ENCODE assay signal across 21 cellular contexts in genomic region chr3:198070871-198071270, GRCh38.
DNase-seq lines count a peak whose midpoint lies in the region; ATAC-seq, FAIRE-seq and TF ChIP-seq lines count a peak whose summit lies in the region.
"Had no signal": no experiment of that assay in that cellular context is flagged by ENCODE, and none has a peak within 500 bp of the region (broad histone marks: within the 10 kb centered on the region; RNA-seq: fewer than 3 reads in every experiment).

No MANE protein-coding gene starts in this region.

- H3K36me3 Mint-ChIP-seq in astrocyte (ENCODE audit: low read depth, unreplicated experiment), result no peaks in the 10 kb centered on the region
- no peaks in the 10 kb centered on the region for H3K36me3 Mint-ChIP-seq in immature natural killer cell

- H3K9ac ChIP-seq in HCT116 (ENCODE audit: low read length) (peak overlapping the region; percentile 53), astrocyte (ENCODE audit: low read length) (no peak overlapping the region), keratinocyte (ENCODE audit: control insufficient read depth, extremely low read depth, insufficient read depth, low read length) (no peak overlapping the region)
- H3K9ac ChIP-seq: GM23248, KMS-11 had no signal

- H3K4me1 ChIP-seq in HCT116 (ENCODE audit: control insufficient read depth in 1 of 2, insufficient read depth in 2 of 2, low read length in 2 of 2), result peaks cover 15 to 28% of the 10 kb centered on the region in 2 experiments
- peaks cover 5% of the 10 kb centered on the region for H3K4me1 ChIP-seq in astrocyte (ENCODE audit: insufficient read depth, low read length)
- H3K4me1 ChIP-seq in keratinocyte (ENCODE audit: control insufficient read depth, extremely low read depth, insufficient read depth, low read length), result peaks cover 8% of the 10 kb centered on the region
- H3K4me1 ChIP-seq: BE2C had no signal

- BruUV-seq in HCT116 (replicated peaks; lab: Mats Ljungman, UMichigan), result no TSS peak

- no peak overlapping the region for H2AFZ ChIP-seq in HCT116 (ENCODE audit: low read depth, low read length, poor library complexity, severe bottlenecking)
- no peak overlapping the region for H2AFZ ChIP-seq in astrocyte (ENCODE audit: low read depth, low read length)
- H2AFZ ChIP-seq in keratinocyte (ENCODE audit: control insufficient read depth, low read length), result no peak overlapping the region
- H2AFZ ChIP-seq: GM23248 had no signal

- POLR2A ChIA-PET in HCT116 (lab: Charles Lee), result interaction anchor here (1.5 to 1.6 kb wide), 2 partner anchors 18 to 21 kb away, joined by 3 read pairs; no protein-coding TSS in a partner anchor

- H3K27me3 ChIP-seq in HCT116 (ENCODE audit: insufficient read depth, low read length) (no peaks in the 10 kb centered on the region), astrocyte (ENCODE audit: insufficient read depth, low read length) (peaks cover 28% of the 10 kb centered on the region), keratinocyte (ENCODE audit: control insufficient read depth, extremely low read depth, insufficient read depth, low read length) (peaks cover 4% of the 10 kb centered on the region)

- TF ChIP-seq POLR2A in HCT116 (IDR thresholded peaks at IDR 0.05; ENCODE audit: borderline replicate concordance, extremely low read depth, insufficient read depth, insufficient read length), result no peak

- peak; percentile 62 for FAIRE-seq in astrocyte (lab: Jason Lieb, UNC)
- peak; percentile 69 for FAIRE-seq in keratinocyte (lab: Jason Lieb, UNC)
- FAIRE-seq: GM12891 had no signal

- H3K36me3 ChIP-seq in HCT116 (ENCODE audit: control insufficient read depth in 1 of 2, insufficient read depth in 2 of 2, low read length in 2 of 2) (no peaks in the 10 kb centered on the region), astrocyte (ENCODE audit: insufficient read depth, low read length) (no peaks in the 10 kb centered on the region), keratinocyte (ENCODE audit: control insufficient read depth in 2 of 2, extremely low read depth in 1 of 2, insufficient read depth in 2 of 2, low read length in 2 of 2) (no peaks in the 10 kb centered on the region)
- H3K36me3 ChIP-seq: BE2C had no signal

- no peaks in the 10 kb centered on the region for H3K9me2 ChIP-seq in HCT116 (ENCODE audit: insufficient read depth)

- no peak for TF ChIP-seq CTCF in HCT116 (IDR thresholded peaks at IDR 0.05 in 2 of 3, conservative IDR thresholded peaks at IDR 0.05 in 1 of 3; ENCODE audit: borderline replicate concordance in 1 of 3, insufficient read depth in 1 of 3, low read depth in 2 of 3, low read length in 2 of 3)
- no peak for TF ChIP-seq CTCF in LNCaP clone FGC (IDR thresholded peaks at IDR 0.05; ENCODE audit: control insufficient read depth, extremely low read depth, insufficient read depth)
- TF ChIP-seq CTCF in astrocyte (IDR thresholded peaks at IDR 0.05; ENCODE audit: insufficient read depth, low read depth, low read length), result no peak
- TF ChIP-seq CTCF in keratinocyte (optimal IDR thresholded peaks at IDR 0.05 in 1 of 3, IDR thresholded peaks at IDR 0.05 in 1 of 3, conservative IDR thresholded peaks at IDR 0.05 in 1 of 3; ENCODE audit: extremely low read depth in 1 of 3, insufficient read depth in 2 of 3, low read length in 3 of 3), result no peak

- peaks cover 6% of the 10 kb centered on the region for H3K27me3 Mint-ChIP-seq in astrocyte (ENCODE audit: low read depth, unreplicated experiment)
- H3K27me3 Mint-ChIP-seq in immature natural killer cell (ENCODE audit: low read depth in 3 of 3), result peaks cover 0 to 6% (median 1%) of the 10 kb centered on the region in 3 donors

- H3K9me1 ChIP-seq in keratinocyte (ENCODE audit: control insufficient read depth, extremely low read depth, insufficient read depth, low read length), result no peaks in the 10 kb centered on the region

- peak overlapping the region; percentile 58; the same call in 1 of the 2 replicates for H3K27ac ChIP-seq in HCT116 (ENCODE audit: low read depth, low read length)
- H3K27ac ChIP-seq in astrocyte (ENCODE audit: low read depth, low read length), result no peak overlapping the region
- H3K27ac ChIP-seq in keratinocyte (ENCODE audit: control insufficient read depth, insufficient read depth, low read length), result no peak overlapping the region
- H3K27ac ChIP-seq: KMS-11 had no signal

- DNase-seq in HCT116 (ENCODE audit: low read depth, low spot score), result no peak
- DNase-seq in LNCaP clone FGC (ENCODE audit: low read depth), result peak; percentile 75
- no peak for DNase-seq in astrocyte (ENCODE audit: low read depth)
- DNase-seq in keratinocyte (ENCODE audit: low read depth, low spot score), result no peak
- DNase-seq in NCI-H2196 treated with DMSO at 0.1 percent for 48 hours (lab: John Stamatoyannopoulos, UW; ENCODE audit: unreplicated experiment), result no peak
- DNase-seq in immature natural killer cell, result no peak
- DNase-seq: BE2C, DMS79 treated with DMSO at 0.1 percent for 48 hours, GM23248, H9, IMR-90, MV-4-11, NCI-H1105 treated with DMSO at 0.1 percent for 48 hours, NCI-H2029 treated with DMSO at 0.1 percent for 48 hours, NCI-H2171, NCI-H524 treated with DMSO at 0.1 percent for 48 hours, RPMI8226, SHP77 had no signal

- intact Hi-C loops in HCT116 (cut with micrococcal nuclease), result no loop called here

- no peak overlapping the region for H3K27ac Mint-ChIP-seq in astrocyte (ENCODE audit: unreplicated experiment)
- H3K27ac Mint-ChIP-seq in immature natural killer cell, result no peak overlapping the region
- H3K27ac Mint-ChIP-seq: H9 had no signal

- dilution Hi-C loops in keratinocyte (cut with MboI; ENCODE audit: extremely low pct_ligation_motif_present, low sequenced_read_pairs), result no loop called here

- peak overlapping the region; percentile 72 for H3K4me2 ChIP-seq in HCT116 (ENCODE audit: low read length)
- no peak overlapping the region for H3K4me2 ChIP-seq in astrocyte (ENCODE audit: low read length)
- H3K4me2 ChIP-seq in keratinocyte (ENCODE audit: control insufficient read depth, extremely low read depth, insufficient read depth, low read depth, low read length), result no peak overlapping the region
- H3K4me2 ChIP-seq: KMS-11 had no signal

- H3K4me3 Mint-ChIP-seq in astrocyte (ENCODE audit: unreplicated experiment), result no peak overlapping the region
- H3K4me3 Mint-ChIP-seq in immature natural killer cell, result no peak overlapping the region
- H3K4me3 Mint-ChIP-seq: H9 had no signal

- RAD21 ChIA-PET in HCT116 (lab: Charles Lee; ENCODE audit: low non-redundant PET in 1 of 2, low total read pairs in 2 of 2, uncharacterized antibody in 2 of 2, unreplicated experiment in 2 of 2), result no interaction called here

- H3K4me3 ChIP-seq in HCT116 (replicated peaks in 1 of 2; ENCODE audit: low read depth in 1 of 2, low read length in 2 of 2) (no peak overlapping the region), LNCaP clone FGC (ENCODE audit: low read depth, low read length) (no peak overlapping the region), astrocyte (ENCODE audit: insufficient read depth, low read depth, low read length) (no peak overlapping the region), keratinocyte (ENCODE audit: control insufficient read depth in 2 of 3, extremely low read depth in 1 of 3, insufficient read depth in 2 of 3, low read depth in 1 of 3, low read length in 3 of 3) (no peak overlapping the region)
- H3K4me3 ChIP-seq: GM23248 had no signal

- H3K9me3 Mint-ChIP-seq in astrocyte (ENCODE audit: unreplicated experiment), result no peaks in the 10 kb centered on the region
- H3K9me3 Mint-ChIP-seq in immature natural killer cell, result no peaks in the 10 kb centered on the region
- H3K9me3 Mint-ChIP-seq: H9 had no signal

- TF ChIP-seq RAD21 in HCT116 (IDR thresholded peaks at IDR 0.05; ENCODE audit: low read depth), result no peak

- H3K79me2 ChIP-seq in HCT116 (ENCODE audit: insufficient read depth, low read length), result no peaks in the 10 kb centered on the region
- H3K79me2 ChIP-seq in astrocyte (ENCODE audit: insufficient read depth, low read length), result no peaks in the 10 kb centered on the region
- no peaks in the 10 kb centered on the region for H3K79me2 ChIP-seq in keratinocyte (ENCODE audit: control insufficient read depth, insufficient read depth, low read length)

- CTCF ChIA-PET in HCT116 (lab: Charles Lee), result interaction anchor here (1.0 to 2.9 kb wide), 3 partner anchors 9 to 20 kb away, joined by 4 to 22 read pairs (median 8); no protein-coding TSS in a partner anchor

- H3K4me1 Mint-ChIP-seq in astrocyte (ENCODE audit: low read depth, unreplicated experiment), result peaks cover 17% of the 10 kb centered on the region
- no peaks in the 10 kb centered on the region for H3K4me1 Mint-ChIP-seq in immature natural killer cell

- H4K20me1 ChIP-seq in HCT116 (ENCODE audit: insufficient read depth), result no peaks in the 10 kb centered on the region
- no peaks in the 10 kb centered on the region for H4K20me1 ChIP-seq in astrocyte (ENCODE audit: insufficient read depth, low read length)
- no peaks in the 10 kb centered on the region for H4K20me1 ChIP-seq in keratinocyte (ENCODE audit: control insufficient read depth, extremely low read depth, insufficient read depth, low read length)

- H3K9me3 ChIP-seq in HCT116 (ENCODE audit: control insufficient read depth in 1 of 2, insufficient read depth in 1 of 2, low read depth in 1 of 2, low read length in 2 of 2) (no peaks in the 10 kb centered on the region), astrocyte (ENCODE audit: insufficient read depth, low read depth, low read length) (no peaks in the 10 kb centered on the region), keratinocyte (ENCODE audit: control insufficient read depth, low read depth, low read length) (no peaks in the 10 kb centered on the region)
- H3K9me3 ChIP-seq: BE2C had no signal

- ATAC-seq in HCT116 (no peak), HG02763 (IDR thresholded peaks at IDR 0.05; ENCODE audit: unreplicated experiment) (no peak)

TF ChIP-seq in HCT116, 20 proteins besides CTCF, POLR2A, EP300 and RAD21:
- TF ChIP-seq CEBPB (IDR thresholded peaks at IDR 0.05; ENCODE audit: low read depth) (no peak), SIN3A (IDR thresholded peaks at IDR 0.05; ENCODE audit: low read depth) (no peak), ZNF274 (IDR thresholded peaks at IDR 0.05; ENCODE audit: low read depth, low read length) (no peak), ELF1 (IDR thresholded peaks at IDR 0.05; ENCODE audit: borderline replicate concordance, low read depth) (no peak), YY1 (IDR thresholded peaks at IDR 0.05; ENCODE audit: extremely low read depth, insufficient replicate concordance, low read depth, low read length) (no peak), EZH2 (IDR thresholded peaks at IDR 0.05) (no peak), TCF7L2 (IDR thresholded peaks at IDR 0.05; ENCODE audit: borderline replicate concordance, extremely low read depth, insufficient read depth, insufficient read length) (no peak), ATF3 (IDR thresholded peaks at IDR 0.05) (no peak), EZH2phosphoT487 (IDR thresholded peaks at IDR 0.05; ENCODE audit: borderline replicate concordance) (no peak), FOSL1 (IDR thresholded peaks at IDR 0.05; ENCODE audit: low read depth) (no peak)
